In genomic region chr4:164538061-164538460, GRCh38 we compare ENCODE assay signal across 19 cellular contexts.
DNase-seq lines count a peak whose midpoint lies in the region; ATAC-seq and TF ChIP-seq lines count a peak whose summit lies in the region.
"Had no signal": no experiment of that assay in that cellular context is flagged by ENCODE, and none has a peak within 500 bp of the region (broad histone marks: within the 10 kb centered on the region; RNA-seq: fewer than 3 reads in every experiment).

No MANE protein-coding gene starts in this region.

- TF ChIP-seq CTCF in epithelial cell of esophagus (IDR thresholded peaks at IDR 0.05; ENCODE audit: insufficient read depth, low read depth, low read length, missing control alignments) (no peak), dorsolateral prefrontal cortex (IDR thresholded peaks at IDR 0.05 in 54 of 56, conservative IDR thresholded peaks at IDR 0.05 in 2 of 56; ENCODE audit: low read depth in 1 of 56, partially characterized antibody in 56 of 56) (no peak)

- no peak for ATAC-seq in HG03135 (IDR thresholded peaks at IDR 0.05; ENCODE audit: unreplicated experiment)
- ATAC-seq: HepG2, Panc1 had no signal

- intact Hi-C loops in dorsolateral prefrontal cortex (cut with DNase I): no loop called here

- H3K4me3 ChIP-seq in epithelial cell of esophagus (ENCODE audit: low read length): no peak overlapping the region
- H3K4me3 ChIP-seq in dorsolateral prefrontal cortex: no peak overlapping the region
- H3K4me3 ChIP-seq: SJSA1 had no signal

- H3K27ac ChIP-seq in dorsolateral prefrontal cortex: no peak overlapping the region
- H3K27ac ChIP-seq: C4-2B, SJSA1 had no signal

- H3K27me3 ChIP-seq in dorsolateral prefrontal cortex: no peaks in the 10 kb centered on the region
- H3K27me3 ChIP-seq: SJSA1 had no signal

- DNase-seq in NCI-H82 treated with DMSO at 0.1 percent for 48 hours (lab: John Stamatoyannopoulos, UW; ENCODE audit: unreplicated experiment) (peak; percentile 62), epithelial cell of esophagus (ENCODE audit: low read depth) (peak; percentile 55), kidney tubule cell (ENCODE audit: low spot score) (peak; percentile 12), dorsolateral prefrontal cortex (no peak), amygdala (lab: John Stamatoyannopoulos, UW) (no peak)
- DNase-seq in stimulated activated CD4-positive, alpha-beta T cell treated with anti-CD3 and anti-CD28 coated beads, Interleukin-4, amount 100 ng/mL, for 1 hour: no peak
- DNase-seq: ACHN, DMS79 treated with DMSO at 0.1 percent for 48 hours, HFFc6, KBM-7, NCI-H1417 treated with DMSO at 0.1 percent for 48 hours, NCI-H1930, NCI-H2171, NCI-H526 had no signal

Comparison
In these comparisons a context has a peak if more than half of its experiments do, and no peak if none do; other contexts are left out.
1. DNase-seq: peak in NCI-H82 treated with DMSO at 0.1 percent for 48 hours (single experiment), epithelial cell of esophagus (single experiment) and kidney tubule cell (single experiment); none in dorsolateral prefrontal cortex (0 of 10), stimulated activated CD4-positive, alpha-beta T cell treated with anti-CD3 and anti-CD28 coated beads, Interleukin-4, amount 100 ng/mL, for 1 hour (single experiment) and amygdala (0 of 56).